28 cellular contexts compared by ENCODE assay signal in genomic region chr13:51048166-51048461, GRCh38.
"Had no signal": no experiment of that assay in that cellular context is flagged by ENCODE, and none has a peak within 500 bp of the region (broad histone marks: within the 10 kb centered on the region; RNA-seq: fewer than 3 reads in every experiment).

No MANE protein-coding gene starts in this region.

- H3K4me3 ChIP-seq: coronary artery, dorsolateral prefrontal cortex, esophagus squamous epithelium, gastroesophageal sphincter, heart right ventricle, hepatocyte had no signal

- FAIRE-seq: astrocyte, bronchial epithelial cell, TTC549 had no signal

- H3K4me1 ChIP-seq: esophagus squamous epithelium, gastroesophageal sphincter, heart right ventricle had no signal

- H3K9me3 ChIP-seq: esophagus squamous epithelium, gastroesophageal sphincter, heart right ventricle had no signal

- H3K36me3 ChIP-seq: brain microvascular endothelial cell, esophagus squamous epithelium, gastroesophageal sphincter, heart right ventricle, WERI-Rb-1 had no signal

- H2AFZ ChIP-seq: hepatocyte had no signal

- H3K79me2 ChIP-seq: hepatocyte had no signal

- H3K27ac ChIP-seq: brain microvascular endothelial cell, coronary artery, dorsolateral prefrontal cortex, epithelial cell of prostate, esophagus squamous epithelium, gastroesophageal sphincter, heart right ventricle, hepatocyte, WERI-Rb-1 had no signal

- ATAC-seq: activated CD4-positive, alpha-beta T cell treated with anti-CD3 and anti-CD28 coated beads for 36 hours; activated CD4-positive, CD25-positive, alpha-beta regulatory T cell treated with anti-CD3 and anti-CD28 coated beads, Interleukin-2, amount 50 U/mL, for 24 hours; activated CD8-positive, alpha-beta memory T cell treated with anti-CD3 and anti-CD28 coated beads, Interleukin-2, amount 10 ng/mL, durations not matched to agents 7 days and 5 days; activated CD8-positive, alpha-beta T cell treated with anti-CD3 and anti-CD28 coated beads, Interleukin-2, amount 10 ng/mL, durations not matched to agents 7 days and 5 days; activated naive CD8-positive, alpha-beta T cell treated with anti-CD3 and anti-CD28 coated beads, Interleukin-2, amount 50 U/mL, for 24 hours; gastroesophageal sphincter; heart right ventricle had no signal

- H3K27me3 ChIP-seq: brain microvascular endothelial cell, dorsolateral prefrontal cortex, esophagus squamous epithelium, gastroesophageal sphincter, heart right ventricle, hepatocyte had no signal

- DNase-seq: activated B cell treated with CpG ODN at 0.5 μM for 24 hours; activated CD4-positive, alpha-beta memory T cell treated with anti-CD3 and anti-CD28 coated beads for 36 hours; activated CD4-positive, alpha-beta T cell treated with anti-CD3 and anti-CD28 coated beads for 36 hours; activated CD4-positive, alpha-beta T cell treated with anti-CD3 and anti-CD28 coated beads, Interleukin-2, amount 10 ng/mL, durations not matched to agents 24 days and 14 days; activated CD8-positive, alpha-beta memory T cell treated with anti-CD3 and anti-CD28 coated beads, Interleukin-2, amount 10 ng/mL, durations not matched to agents 7 days and 5 days; activated CD8-positive, alpha-beta memory T cell treated with anti-CD3 and anti-CD28 coated beads, Interleukin-2, amount 50 U/mL, for 4 hours; activated CD8-positive, alpha-beta T cell treated with anti-CD3 and anti-CD28 coated beads, Interleukin-2, amount 10 ng/mL, durations not matched to agents 7 days and 5 days; activated effector memory CD4-positive, alpha-beta T cell treated with anti-CD3 and anti-CD28 coated beads, Interleukin-2, amount 50 U/mL, for 16 hours; activated naive CD4-positive, alpha-beta T cell treated with anti-CD3 and anti-CD28 coated beads for 36 hours; activated naive CD8-positive, alpha-beta T cell treated with anti-CD3 and anti-CD28 coated beads for 36 hours; activated naive CD8-positive, alpha-beta T cell treated with anti-CD3 and anti-CD28 coated beads, Interleukin-2, amount 50 U/mL, for 24 hours; activated T-cell treated with anti-CD3 and anti-CD28 coated beads, Interleukin-2, amount 50 U/mL, for 1 hour; activated T-cell treated with anti-CD3 and anti-CD28 coated beads, Interleukin-2, amount 50 U/mL, for 48 hours; brain microvascular endothelial cell; effector memory CD4-positive, alpha-beta T cell; esophagus squamous epithelium; heart right ventricle; T-helper 2 cell; WERI-Rb-1 had no signal

- H3K4me2 ChIP-seq: hepatocyte had no signal
